1 cellular context compared by ENCODE assay signal in genomic region chr1:2137257-2138121, GRCh38.
TF ChIP-seq lines count a peak whose summit lies in the region.

No MANE protein-coding gene starts in this region.

TF ChIP-seq in WTC11, 78 proteins besides CTCF, POLR2A, EP300 and RAD21 (continued from another document):
- TF ChIP-seq, protein P1, sequence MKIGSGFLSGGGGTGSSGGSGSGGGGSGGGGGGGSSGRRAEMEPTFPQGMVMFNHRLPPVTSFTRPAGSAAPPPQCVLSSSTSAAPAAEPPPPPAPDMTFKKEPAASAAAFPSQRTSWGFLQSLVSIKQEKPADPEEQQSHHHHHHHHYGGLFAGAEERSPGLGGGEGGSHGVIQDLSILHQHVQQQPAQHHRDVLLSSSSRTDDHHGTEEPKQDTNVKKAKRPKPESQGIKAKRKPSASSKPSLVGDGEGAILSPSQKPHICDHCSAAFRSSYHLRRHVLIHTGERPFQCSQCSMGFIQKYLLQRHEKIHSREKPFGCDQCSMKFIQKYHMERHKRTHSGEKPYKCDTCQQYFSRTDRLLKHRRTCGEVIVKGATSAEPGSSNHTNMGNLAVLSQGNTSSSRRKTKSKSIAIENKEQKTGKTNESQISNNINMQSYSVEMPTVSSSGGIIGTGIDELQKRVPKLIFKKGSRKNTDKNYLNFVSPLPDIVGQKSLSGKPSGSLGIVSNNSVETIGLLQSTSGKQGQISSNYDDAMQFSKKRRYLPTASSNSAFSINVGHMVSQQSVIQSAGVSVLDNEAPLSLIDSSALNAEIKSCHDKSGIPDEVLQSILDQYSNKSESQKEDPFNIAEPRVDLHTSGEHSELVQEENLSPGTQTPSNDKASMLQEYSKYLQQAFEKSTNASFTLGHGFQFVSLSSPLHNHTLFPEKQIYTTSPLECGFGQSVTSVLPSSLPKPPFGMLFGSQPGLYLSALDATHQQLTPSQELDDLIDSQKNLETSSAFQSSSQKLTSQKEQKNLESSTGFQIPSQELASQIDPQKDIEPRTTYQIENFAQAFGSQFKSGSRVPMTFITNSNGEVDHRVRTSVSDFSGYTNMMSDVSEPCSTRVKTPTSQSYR (CRISPR knock-in tag; IDR thresholded peaks at IDR 0.05): no peak
